In the genomic region with DNA sequence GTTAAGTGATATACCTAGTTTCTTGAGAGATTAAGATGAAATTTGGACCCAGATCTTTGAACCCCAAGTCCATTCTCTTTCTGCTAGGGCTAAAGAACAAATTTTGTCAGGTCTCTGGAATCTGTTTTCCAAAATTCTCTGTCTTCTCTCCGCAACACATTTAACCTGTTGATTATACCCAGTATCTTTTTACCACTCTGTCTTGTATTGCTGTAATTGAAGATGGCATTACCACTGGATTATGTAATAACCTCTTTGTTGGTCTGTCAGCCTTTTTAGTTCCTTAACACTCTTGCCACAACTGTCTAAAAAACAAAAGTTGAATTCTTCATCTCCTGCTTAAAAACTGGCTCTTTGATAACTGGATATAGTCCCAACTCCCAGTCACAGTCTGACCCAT, we compare ENCODE assay signal across 12 cellular contexts. TPM values are rescaled to one million over a fixed set of nuclear protein-coding genes. Genes with fewer than 3 reads are reported as not detected.
A peak's percentile ranks its signal among the peaks of the same experiment; 100 is the strongest.
DNase-seq lines count a peak whose midpoint lies in the region; ATAC-seq and TF ChIP-seq lines count a peak whose summit lies in the region.
"Had no signal": no experiment of that assay in that cellular context is flagged by ENCODE, and none has a peak within 500 bp of the region (broad histone marks: within the 10 kb centered on the region; RNA-seq: fewer than 3 reads in every experiment).

No MANE protein-coding gene starts in this region.

- no peak overlapping the region for H3K56ac ChIP-seq in IMR-90 (ENCODE audit: extremely low read depth, insufficient read depth, low read length)

- no peaks in the 10 kb centered on the region for H3K9me3 ChIP-seq in IMR-90 (ENCODE audit: control insufficient read depth, insufficient read depth, low read length)
- no peaks in the 10 kb centered on the region for H3K9me3 ChIP-seq in effector memory CD4-positive, alpha-beta T cell (ENCODE audit: control insufficient read depth, low read length)

- no peak overlapping the region for H3K18ac ChIP-seq in IMR-90 (ENCODE audit: low read depth, low read length)

- H4K5ac ChIP-seq in IMR-90 (ENCODE audit: low read depth, low read length), result no peak overlapping the region

- no peak overlapping the region for H3K27ac ChIP-seq in IMR-90 (ENCODE audit: insufficient read depth, low read length)
- no peak overlapping the region for H3K27ac ChIP-seq in effector memory CD4-positive, alpha-beta T cell (ENCODE audit: insufficient read depth, low read length, poor library complexity, severe bottlenecking)

- no peak overlapping the region for H2BK15ac ChIP-seq in IMR-90 (ENCODE audit: low read depth, low read length)

- no peak overlapping the region for H2AK5ac ChIP-seq in IMR-90 (ENCODE audit: low read depth, low read length)

- peaks cover 3 to 18% of the 10 kb centered on the region in 2 experiments; a peak in 3 of 4 replicates for H3K79me1 ChIP-seq in IMR-90 (ENCODE audit: low read depth in 1 of 2, low read length in 2 of 2)

- H3K36me3 Mint-ChIP-seq in central memory CD8-positive, alpha-beta T cell (ENCODE audit: insufficient read depth), result peaks cover 41% of the 10 kb centered on the region
- H3K36me3 Mint-ChIP-seq in osteocyte (ENCODE audit: unreplicated experiment), result peaks cover 6% of the 10 kb centered on the region

- peaks cover 28% of the 10 kb centered on the region for H4K20me1 ChIP-seq in IMR-90 (ENCODE audit: insufficient read depth, low read length)

- H2AK9ac ChIP-seq in IMR-90 (replicated peaks; ENCODE audit: low read depth, low read length, poor library complexity), result no peak overlapping the region

- TF ChIP-seq CTCF in IMR-90 (conservative IDR thresholded peaks at IDR 0.05; ENCODE audit: low read depth, low read length), result no peak
- no peak for TF ChIP-seq CTCF in osteocyte (IDR thresholded peaks at IDR 0.05)

- no peak for TF ChIP-seq POLR2A in IMR-90 (IDR thresholded peaks at IDR 0.05; ENCODE audit: low read depth, low read length)

- H4K91ac ChIP-seq in IMR-90 (ENCODE audit: insufficient read depth, low read depth, low read length), result no peak overlapping the region

- no peak overlapping the region for H3K4me2 ChIP-seq in IMR-90 (ENCODE audit: low read depth, low read length)

- H3K27ac Mint-ChIP-seq in central memory CD8-positive, alpha-beta T cell (ENCODE audit: low read depth), result peak overlapping the region; percentile 52
- peak overlapping the region; percentile 58 for H3K27ac Mint-ChIP-seq in osteocyte (ENCODE audit: unreplicated experiment)

- H3K4me3 Mint-ChIP-seq in central memory CD8-positive, alpha-beta T cell, result peak overlapping the region; percentile 28
- H3K4me3 Mint-ChIP-seq in osteocyte (ENCODE audit: unreplicated experiment), result peak overlapping the region; percentile 30

- no peak for ATAC-seq in IMR-90 (ENCODE audit: low read depth)
- ATAC-seq in central memory CD8-positive, alpha-beta T cell (replicated peaks; ENCODE audit: extremely low read depth, poor library complexity, severe bottlenecking), result no peak

- peak; percentile 42 for DNase-seq in NOMO-1 treated with DMSO at 0.1 percent for 48 hours (lab: John Stamatoyannopoulos, UW; ENCODE audit: unreplicated experiment)
- no peak for DNase-seq in NOMO-1 treated with dmso at 0.1 percent for 144 hours (lab: John Stamatoyannopoulos, UW; ENCODE audit: unreplicated experiment)
- no peak for DNase-seq in IMR-90
- no peak for DNase-seq in central memory CD8-positive, alpha-beta T cell (ENCODE audit: low spot score in 2 of 2)
- DNase-seq in osteocyte (ENCODE audit: extremely low spot score, unreplicated experiment), result no peak
- DNase-seq in dermis blood vessel endothelial cell, result no peak
- no peak for DNase-seq in activated effector memory CD4-positive, alpha-beta T cell treated with anti-CD3 and anti-CD28 coated beads, Interleukin-2, amount 50 U/mL, for 16 hours
- no peak for DNase-seq in effector memory CD4-positive, alpha-beta T cell
- DNase-seq: GOT3, midbrain, MM.1S, NCI-H524 treated with DMSO at 0.1 percent for 48 hours had no signal

- H3K9ac ChIP-seq in IMR-90 (ENCODE audit: low read depth, low read length), result no peak overlapping the region

- no peak overlapping the region for H3K4ac ChIP-seq in IMR-90 (ENCODE audit: low read depth, low read length)

- CTCF ChIA-PET in IMR-90 (lab: Yijun Ruan, JAX), result no interaction called here

- no CpG with 5 or more reads among the region's 1 CpG for WGBS in IMR-90 (ENCODE audit: extremely low coverage in 2 of 2, insufficient read length in 1 of 2), 2 experiments

- no peak overlapping the region for H2BK20ac ChIP-seq in IMR-90 (ENCODE audit: low read depth, low read length)

- H3K9me1 ChIP-seq in IMR-90 (ENCODE audit: insufficient read depth, low read length), result peaks cover 7% of the 10 kb centered on the region; the same call in 1 of the 2 replicates

- no peak overlapping the region for H4K8ac ChIP-seq in IMR-90 (ENCODE audit: low read depth in 2 of 2, low read length in 2 of 2)

- TF ChIP-seq RAD21 in IMR-90 (IDR thresholded peaks at IDR 0.05; ENCODE audit: low read length), result no peak

- no peak overlapping the region for H2AFZ ChIP-seq in IMR-90 (replicated peaks; ENCODE audit: low read length, poor library complexity)

- H3K27me3 ChIP-seq in IMR-90 (ENCODE audit: control insufficient read depth, insufficient read depth, low read length), result no peaks in the 10 kb centered on the region
- H3K27me3 ChIP-seq in effector memory CD4-positive, alpha-beta T cell (replicated peaks; ENCODE audit: control insufficient read depth, insufficient read depth, low read length, poor library complexity, severe bottlenecking), result no peaks in the 10 kb centered on the region

- no peaks in the 10 kb centered on the region for H3K9me3 Mint-ChIP-seq in central memory CD8-positive, alpha-beta T cell
- H3K9me3 Mint-ChIP-seq in osteocyte (ENCODE audit: unreplicated experiment), result no peaks in the 10 kb centered on the region

- POLR2A ChIA-PET in IMR-90 (lab: Charles Lee; ENCODE audit: unreplicated experiment), result no interaction called here

- dilution Hi-C loops in IMR-90 (cut with HindIII; ENCODE audit: low sequenced_read_pairs, unreplicated experiment), result no loop called here

- no peaks in the 10 kb centered on the region for H3K27me3 Mint-ChIP-seq in central memory CD8-positive, alpha-beta T cell
- H3K27me3 Mint-ChIP-seq in osteocyte (ENCODE audit: unreplicated experiment), result no peaks in the 10 kb centered on the region

- H2BK5ac ChIP-seq in IMR-90 (ENCODE audit: low read depth, low read length, poor library complexity, severe bottlenecking), result no peak overlapping the region

- in situ Hi-C loops in IMR-90 (cut with MboI; ENCODE audit: low sequenced_read_pairs), result no loop called here

- H3K23ac ChIP-seq in IMR-90 (ENCODE audit: low read depth, low read length), result peak overlapping the region; percentile 22; the same call in 1 of the 2 replicates

- intact Hi-C loops in IMR-90 (cut with micrococcal nuclease), result loop anchor here (1.0 kb wide), 1 partner anchor 132 kb away; no protein-coding TSS in a partner anchor

- H3K4me1 ChIP-seq in IMR-90 (ENCODE audit: control insufficient read depth, insufficient read depth, low read length), result no peaks in the 10 kb centered on the region
- H3K4me1 ChIP-seq in effector memory CD4-positive, alpha-beta T cell (ENCODE audit: control insufficient read depth, insufficient read depth, low read length, poor library complexity, severe bottlenecking), result peaks cover 13% of the 10 kb centered on the region

- BruUV-seq in IMR-90 (replicated peaks; lab: Mats Ljungman, UMichigan), result no TSS peak

- H3K14ac ChIP-seq in IMR-90 (replicated peaks; ENCODE audit: low read depth, low read length), result no peak overlapping the region

- no peak overlapping the region for H3K4me3 ChIP-seq in IMR-90 (ENCODE audit: insufficient read depth, low read depth, low read length)
- no peak overlapping the region for H3K4me3 ChIP-seq in effector memory CD4-positive, alpha-beta T cell (ENCODE audit: insufficient read depth, low read depth, low read length, poor library complexity, severe bottlenecking)

- no peak overlapping the region for H2BK120ac ChIP-seq in IMR-90 (ENCODE audit: low read depth, low read length)

- peaks cover 9% of the 10 kb centered on the region for H3K36me3 ChIP-seq in IMR-90 (ENCODE audit: control insufficient read depth, insufficient read depth, low read length)
- peaks cover 16% of the 10 kb centered on the region for H3K36me3 ChIP-seq in effector memory CD4-positive, alpha-beta T cell (ENCODE audit: control insufficient read depth, insufficient read depth, low read length)

- peaks cover 33% of the 10 kb centered on the region for H3K4me1 Mint-ChIP-seq in central memory CD8-positive, alpha-beta T cell
- H3K4me1 Mint-ChIP-seq in osteocyte (ENCODE audit: unreplicated experiment), result peaks cover 33% of the 10 kb centered on the region

TF ChIP-seq in IMR-90, 13 proteins besides CTCF, POLR2A, EP300 and RAD21 (continues in another document):
- TF ChIP-seq SMC3 (IDR thresholded peaks at IDR 0.05; ENCODE audit: low read depth, low read length), result no peak
- no peak for TF ChIP-seq RFX5 (IDR thresholded peaks at IDR 0.05; ENCODE audit: low read depth, low read length)
- TF ChIP-seq, protein P1, sequence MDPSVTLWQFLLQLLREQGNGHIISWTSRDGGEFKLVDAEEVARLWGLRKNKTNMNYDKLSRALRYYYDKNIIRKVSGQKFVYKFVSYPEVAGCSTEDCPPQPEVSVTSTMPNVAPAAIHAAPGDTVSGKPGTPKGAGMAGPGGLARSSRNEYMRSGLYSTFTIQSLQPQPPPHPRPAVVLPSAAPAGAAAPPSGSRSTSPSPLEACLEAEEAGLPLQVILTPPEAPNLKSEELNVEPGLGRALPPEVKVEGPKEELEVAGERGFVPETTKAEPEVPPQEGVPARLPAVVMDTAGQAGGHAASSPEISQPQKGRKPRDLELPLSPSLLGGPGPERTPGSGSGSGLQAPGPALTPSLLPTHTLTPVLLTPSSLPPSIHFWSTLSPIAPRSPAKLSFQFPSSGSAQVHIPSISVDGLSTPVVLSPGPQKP (IDR thresholded peaks at IDR 0.05; ENCODE audit: borderline replicate concordance, low read depth, low read length), result no peak
- TF ChIP-seq CEBPB (IDR thresholded peaks at IDR 0.05; ENCODE audit: low read depth, low read length), result no peak
- no peak for TF ChIP-seq NFE2L2 (IDR thresholded peaks at IDR 0.05; ENCODE audit: low read depth, low read length)

RNA-seq across cellular contexts. Expression of a gene that starts 3.0 kb away (rescaled TPM):
- total RNA-seq in IMR-90 (2012; rRNA removed), result 230 and 484 TPM in 2 replicates
- 205 and 295 TPM in 2 replicates for polyA plus RNA-seq in IMR-90 (2012; rRNA removed)
- polyA plus RNA-seq in IMR-90 (2012; cell fraction: cytosol; rRNA removed), result 118 and 134 TPM in 2 replicates
- 48.5 and 140 TPM in 2 replicates for polyA plus RNA-seq in IMR-90 (2012; cell fraction: nucleus; rRNA removed; ENCODE audit: low replicate concordance)
- 213 and 221 TPM in 2 replicates for total RNA-seq in osteocyte
- total RNA-seq in dermis blood vessel endothelial cell, result 229 and 392 TPM in 2 replicates

RNA-seq across cellular contexts. Expression of a gene that starts 29.3 kb away (rescaled TPM):
- total RNA-seq in IMR-90 (2012; rRNA removed), result 16.9 and 20.3 TPM in 2 replicates
- polyA plus RNA-seq in IMR-90 (2012; rRNA removed), result 33.8 and 46.3 TPM in 2 replicates
- polyA plus RNA-seq in IMR-90 (2012; cell fraction: cytosol; rRNA removed), result 35.7 and 36.6 TPM in 2 replicates
- polyA plus RNA-seq in IMR-90 (2012; cell fraction: nucleus; rRNA removed; ENCODE audit: low replicate concordance), result 14.3 and 16.2 TPM in 2 replicates
- 30.3 and 32.3 TPM in 2 replicates for total RNA-seq in osteocyte
- total RNA-seq in dermis blood vessel endothelial cell, result 43.7 and 91.0 TPM in 2 replicates
